1 cellular context compared by ENCODE assay signal in genomic region chrX:99394450-99394849, GRCh38.
TF ChIP-seq lines count a peak whose summit lies in the region.

No MANE protein-coding gene starts in this region.

TF ChIP-seq in HepG2, 621 proteins besides CTCF, POLR2A, EP300 and RAD21 (continued from another document):
- no peak for TF ChIP-seq ARID4A (CRISPR knock-in tag; IDR thresholded peaks at IDR 0.05; ENCODE audit: borderline replicate concordance)
- no peak for TF ChIP-seq ZNF260 (CRISPR knock-in tag; IDR thresholded peaks at IDR 0.05; ENCODE audit: borderline replicate concordance, low read depth)
- TF ChIP-seq HCFC1 (IDR thresholded peaks at IDR 0.05; ENCODE audit: low read depth, low read length) = no peak
- no peak for TF ChIP-seq THYN1 (CRISPR knock-in tag; IDR thresholded peaks at IDR 0.05; ENCODE audit: borderline replicate concordance, low read depth)
- no peak for TF ChIP-seq ZNF329 (CRISPR knock-in tag; IDR thresholded peaks at IDR 0.05; ENCODE audit: low read depth)
- TF ChIP-seq ZNF589 (CRISPR knock-in tag; conservative IDR thresholded peaks at IDR 0.05) = no peak
- no peak for TF ChIP-seq THAP11 (CRISPR knock-in tag; IDR thresholded peaks at IDR 0.05)
- TF ChIP-seq PRDM15 (CRISPR knock-in tag; IDR thresholded peaks at IDR 0.05) = no peak
- TF ChIP-seq ELF3 (CRISPR knock-in tag; IDR thresholded peaks at IDR 0.05) = no peak
- no peak for TF ChIP-seq FOSL2 (CRISPR knock-in tag; IDR thresholded peaks at IDR 0.05)
- TF ChIP-seq ZNF619 (CRISPR knock-in tag; IDR thresholded peaks at IDR 0.05) = no peak
- TF ChIP-seq KDM4B (CRISPR knock-in tag; IDR thresholded peaks at IDR 0.05) = no peak
- no peak for TF ChIP-seq NFAT5 (CRISPR knock-in tag; IDR thresholded peaks at IDR 0.05)
- no peak for TF ChIP-seq PHF21A (CRISPR knock-in tag; IDR thresholded peaks at IDR 0.05)
